17 cellular contexts compared by ENCODE assay signal in the genomic region with DNA sequence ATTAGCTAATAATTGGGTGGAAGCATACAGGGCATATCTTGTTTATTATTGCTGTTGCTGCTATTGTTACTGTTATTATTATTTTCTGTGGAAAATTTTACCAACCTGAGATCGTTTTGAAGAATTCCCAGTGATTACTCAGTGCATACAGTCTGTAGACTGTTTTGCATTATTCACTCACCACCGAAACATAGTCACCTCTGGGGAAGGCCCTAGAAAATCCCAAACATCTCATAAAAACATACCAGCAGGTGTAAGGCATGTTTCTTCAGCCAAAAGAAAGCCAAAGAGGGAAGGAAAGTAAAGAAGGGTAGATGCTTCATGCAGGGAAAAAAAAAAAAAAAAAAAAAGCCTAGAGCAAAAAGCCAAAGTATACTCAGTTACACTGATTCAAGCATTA.
A peak's percentile ranks its signal among the peaks of the same experiment; 100 is the strongest.
DNase-seq lines count a peak whose midpoint lies in the region; ATAC-seq and TF ChIP-seq lines count a peak whose summit lies in the region.
"Had no signal": no experiment of that assay in that cellular context is flagged by ENCODE, and none has a peak within 500 bp of the region (broad histone marks: within the 10 kb centered on the region; RNA-seq: fewer than 3 reads in every experiment).

No MANE protein-coding gene starts in this region.

- ATAC-seq in GM18870 (IDR thresholded peaks at IDR 0.05; ENCODE audit: unreplicated experiment) (peak; percentile 61), HG02852 (IDR thresholded peaks at IDR 0.05; ENCODE audit: unreplicated experiment) (peak; percentile 71), HG03432 (IDR thresholded peaks at IDR 0.05; ENCODE audit: unreplicated experiment) (peak; percentile 65)
- ATAC-seq: HCT116 had no signal

- no peak overlapping the region for H3K27ac Mint-ChIP-seq in activated CD4-positive, alpha-beta T cell treated with anti-CD3 and anti-CD28 coated beads, Interleukin-2, amount 10 ng/mL, durations not matched to agents 7 days and 5 days
- H3K27ac Mint-ChIP-seq: CD4-positive, CD25-positive, alpha-beta regulatory T cell; IgD-negative memory B cell had no signal

- peaks cover 15% of the 10 kb centered on the region for H3K4me1 Mint-ChIP-seq in activated CD4-positive, alpha-beta T cell treated with anti-CD3 and anti-CD28 coated beads, Interleukin-2, amount 10 ng/mL, durations not matched to agents 7 days and 5 days

- no peaks in the 10 kb centered on the region for H3K9me3 Mint-ChIP-seq in activated CD4-positive, alpha-beta T cell treated with anti-CD3 and anti-CD28 coated beads, Interleukin-2, amount 10 ng/mL, durations not matched to agents 7 days and 5 days
- H3K9me3 Mint-ChIP-seq: IgD-negative memory B cell had no signal

- H3K4me3 ChIP-seq in GM12865 (ENCODE audit: low read depth, low read length) = no peak overlapping the region
- H3K4me3 ChIP-seq: BLaER1 treated with 17β-estradiol and CSF1 and Interleukin-3, amounts not matched to agents 10 nM and 100 nM; GM23248 had no signal

- no peak overlapping the region for H3K4me3 Mint-ChIP-seq in activated CD4-positive, alpha-beta T cell treated with anti-CD3 and anti-CD28 coated beads, Interleukin-2, amount 10 ng/mL, durations not matched to agents 7 days and 5 days
- H3K4me3 Mint-ChIP-seq: CD4-positive, CD25-positive, alpha-beta regulatory T cell; IgD-negative memory B cell had no signal

- no peak for TF ChIP-seq CTCF in GM12865 (IDR thresholded peaks at IDR 0.05; ENCODE audit: insufficient read depth, low read depth, low read length, missing control alignments)

- H3K36me3 Mint-ChIP-seq in activated CD4-positive, alpha-beta T cell treated with anti-CD3 and anti-CD28 coated beads, Interleukin-2, amount 10 ng/mL, durations not matched to agents 7 days and 5 days (ENCODE audit: low read depth) = no peaks in the 10 kb centered on the region
- H3K36me3 Mint-ChIP-seq: CD4-positive, CD25-positive, alpha-beta regulatory T cell; IgD-negative memory B cell had no signal

- POLR2A ChIA-PET in activated CD4-positive, alpha-beta T cell treated with anti-CD3 and anti-CD28 coated beads, Interleukin-2, amount 10 ng/mL, durations not matched to agents 7 days and 5 days (lab: Charles Lee) = no interaction called here

- CTCF ChIA-PET in activated CD4-positive, alpha-beta T cell treated with anti-CD3 and anti-CD28 coated beads, Interleukin-2, amount 10 ng/mL, durations not matched to agents 7 days and 5 days (lab: Charles Lee) = no interaction called here

- DNase-seq in GM12865 (ENCODE audit: low read depth) (peak; percentile 11), NCI-H146 treated with DMSO at 0.1 percent for 48 hours (lab: John Stamatoyannopoulos, UW; ENCODE audit: unreplicated experiment) (no peak), OCI-M2 (lab: John Stamatoyannopoulos, UW; ENCODE audit: unreplicated experiment) (no peak)
- no peak for DNase-seq in stimulated activated naive CD4-positive, alpha-beta T cell treated with Interleukin-2 at 50 U/mL for 16 hours (lab: John Stamatoyannopoulos, UW)
- no peak for DNase-seq in activated CD4-positive, alpha-beta T cell treated with anti-CD3 and anti-CD28 coated beads, Interleukin-2, amount 10 ng/mL, durations not matched to agents 7 days and 5 days
- DNase-seq: ACHN; CD4-positive, CD25-positive, alpha-beta regulatory T cell; DMS53; GF-D8; GM23248; KG1 had no signal

- no peaks in the 10 kb centered on the region for H3K27me3 Mint-ChIP-seq in activated CD4-positive, alpha-beta T cell treated with anti-CD3 and anti-CD28 coated beads, Interleukin-2, amount 10 ng/mL, durations not matched to agents 7 days and 5 days
